ENCODE assay signal across 2 cellular contexts in genomic region chr6:87700729-87701675, GRCh38.
TF ChIP-seq lines count a peak whose summit lies in the region.

No MANE protein-coding gene starts in this region.

TF ChIP-seq in HEK293, 187 proteins besides CTCF, POLR2A, EP300 and RAD21 (continued from another document and continues in another):
- TF ChIP-seq ZSCAN4 (tag by site-specific recombination; IDR thresholded peaks at IDR 0.05) (no peak), YY2 (tag by site-specific recombination; IDR thresholded peaks at IDR 0.05) (no peak), SP2 (tag by site-specific recombination; IDR thresholded peaks at IDR 0.05) (peak; percentile 37), ZNF175 (tag by site-specific recombination; IDR thresholded peaks at IDR 0.05) (no peak), ZNF670 (tag by site-specific recombination; IDR thresholded peaks at IDR 0.05; ENCODE audit: low read depth) (no peak), PRDM4 (tag by site-specific recombination; IDR thresholded peaks at IDR 0.05) (no peak; the same call in 1 of the 2 replicates), ZNF23 (tag by site-specific recombination; IDR thresholded peaks at IDR 0.05; ENCODE audit: borderline replicate concordance) (no peak), TCF7L2 (IDR thresholded peaks at IDR 0.05; ENCODE audit: borderline replicate concordance, low read depth, low read length) (peak; percentile 23; the same call in 1 of the 2 replicates), PRDM6 (tag by site-specific recombination; IDR thresholded peaks at IDR 0.05) (peak; percentile 89), GLI4 (tag by site-specific recombination; IDR thresholded peaks at IDR 0.05) (no peak), ZNF112 (tag by site-specific recombination; IDR thresholded peaks at IDR 0.05) (no peak), ZNF837 (tag by site-specific recombination; IDR thresholded peaks at IDR 0.05) (no peak), GLI2 (tag by site-specific recombination; IDR thresholded peaks at IDR 0.05; ENCODE audit: borderline replicate concordance, low read depth) (no peak), IKZF3 (tag by site-specific recombination; IDR thresholded peaks at IDR 0.05) (no peak), ZNF544 (tag by site-specific recombination; IDR thresholded peaks at IDR 0.05) (no peak), ZNF549 (tag by site-specific recombination; IDR thresholded peaks at IDR 0.05) (no peak), KLF9 (tag by site-specific recombination; IDR thresholded peaks at IDR 0.05; ENCODE audit: low read depth) (peak; percentile 27; the same call in 1 of the 2 replicates), ZNF302 (tag by site-specific recombination; IDR thresholded peaks at IDR 0.05; ENCODE audit: low read depth) (no peak), ZFP3 (tag by site-specific recombination; IDR thresholded peaks at IDR 0.05; ENCODE audit: low read depth) (no peak), SETDB1 (IDR thresholded peaks at IDR 0.05; ENCODE audit: insufficient read length, low read length) (no peak), ZBTB7A (tag by site-specific recombination; IDR thresholded peaks at IDR 0.05; ENCODE audit: low read depth) (no peak), ZNF169 (tag by site-specific recombination; IDR thresholded peaks at IDR 0.05) (no peak), ZNF473 (tag by site-specific recombination; IDR thresholded peaks at IDR 0.05) (no peak), ZNF701 (tag by site-specific recombination; IDR thresholded peaks at IDR 0.05) (no peak), ZNF830 (tag by site-specific recombination; IDR thresholded peaks at IDR 0.05; ENCODE audit: low read depth) (no peak), ZNF148 (tag by site-specific recombination; IDR thresholded peaks at IDR 0.05; ENCODE audit: borderline replicate concordance) (no peak), ZNF140 (tag by site-specific recombination; IDR thresholded peaks at IDR 0.05) (no peak), FEZF1 (tag by site-specific recombination; IDR thresholded peaks at IDR 0.05) (peak; percentile 71), ZNF121 (tag by site-specific recombination; IDR thresholded peaks at IDR 0.05) (no peak)

TF ChIP-seq in H1, 55 proteins besides CTCF, POLR2A, EP300 and RAD21 (continued from another document):
- TF ChIP-seq YY1 (IDR thresholded peaks at IDR 0.05; ENCODE audit: low read depth, low read length) (0 out of 2 replicates have a peak, but pooled peaks have one; percentile 37), CREB1 (IDR thresholded peaks at IDR 0.05) (no peak), SIN3A (conservative IDR thresholded peaks at IDR 0.05 in 1 of 2, IDR thresholded peaks at IDR 0.05 in 1 of 2; ENCODE audit: low read depth in 1 of 2, low read length in 2 of 2) (peak; percentile 71 to 86; a peak in 2 of 4 replicates)
